ENCODE assay signal across 11 cellular contexts in genomic region chr6:47669684-47670515, GRCh38. TPM values are rescaled to one million over a fixed set of nuclear protein-coding genes. Genes with fewer than 3 reads are reported as not detected.
DNase-seq lines count a peak whose midpoint lies in the region; ATAC-seq and TF ChIP-seq lines count a peak whose summit lies in the region.
"Had no signal": no experiment of that assay in that cellular context is flagged by ENCODE, and none has a peak within 500 bp of the region (broad histone marks: within the 10 kb centered on the region; RNA-seq: fewer than 3 reads in every experiment).

No MANE protein-coding gene starts in this region.

- H3K27me3 Mint-ChIP-seq in progenitor cell of endocrine pancreas = no peaks in the 10 kb centered on the region

- no peaks in the 10 kb centered on the region for H3K36me3 Mint-ChIP-seq in progenitor cell of endocrine pancreas (ENCODE audit: insufficient read depth)

- no peaks in the 10 kb centered on the region for H3K27me3 ChIP-seq in heart right ventricle
- H3K27me3 ChIP-seq: adrenal gland had no signal

- H3K4me1 Mint-ChIP-seq in progenitor cell of endocrine pancreas (ENCODE audit: low read depth) = peaks cover 23% of the 10 kb centered on the region

- peak overlapping the region; percentile 57 for H3K4me3 Mint-ChIP-seq in progenitor cell of endocrine pancreas (ENCODE audit: low read depth)

- H3K36me3 ChIP-seq in heart right ventricle = no peaks in the 10 kb centered on the region
- H3K36me3 ChIP-seq: adrenal gland had no signal

- 24 to 32% methylated on average over 6 of the region's 6 CpGs for WGBS in heart right ventricle, 2 donors

- no peak for TF ChIP-seq CTCF in epithelial cell of proximal tubule (conservative IDR thresholded peaks at IDR 0.05; ENCODE audit: low read depth, low read length)
- no peak for TF ChIP-seq CTCF in progenitor cell of endocrine pancreas (IDR thresholded peaks at IDR 0.05; ENCODE audit: unreplicated experiment)
- TF ChIP-seq CTCF in heart right ventricle (IDR thresholded peaks at IDR 0.05) = no peak

- peak overlapping the region; percentile 12 for H3K4me3 ChIP-seq in epithelial cell of proximal tubule (ENCODE audit: low read depth, low read length)
- no peak overlapping the region for H3K4me3 ChIP-seq in heart right ventricle
- H3K4me3 ChIP-seq: adrenal gland had no signal

- no peak for ATAC-seq in HG02759 (IDR thresholded peaks at IDR 0.05; ENCODE audit: unreplicated experiment)
- no peak for ATAC-seq in heart right ventricle

- DNase-seq in ELR (ENCODE audit: low read depth) (peak; percentile 3), NCI-H524 treated with DMSO at 0.1 percent for 48 hours (lab: John Stamatoyannopoulos, UW) (peak; percentile 82), epithelial cell of proximal tubule (ENCODE audit: low read depth) (peak; percentile 98), progenitor cell of endocrine pancreas (ENCODE audit: low spot score, unreplicated experiment) (no peak), SHP77 (lab: John Stamatoyannopoulos, UW) (no peak), heart right ventricle (no peak), LoVo (ENCODE audit: low spot score) (no peak)
- DNase-seq: activated CD4-positive, CD25-positive, alpha-beta regulatory T cell treated with anti-CD3 and anti-CD28 coated beads, Interleukin-2, amount 50 U/mL, for 72 hours; adrenal gland; NCI-H2107 had no signal

- no peak overlapping the region for H3K27ac ChIP-seq in heart right ventricle
- H3K27ac ChIP-seq: adrenal gland had no signal

- H3K9me3 ChIP-seq in heart right ventricle = no peaks in the 10 kb centered on the region
- H3K9me3 ChIP-seq: adrenal gland had no signal

- H3K27ac Mint-ChIP-seq in progenitor cell of endocrine pancreas = peak overlapping the region; percentile 86

- intact Hi-C loops in heart right ventricle (cut with DNase I) = no loop called here

- H3K9me3 Mint-ChIP-seq in progenitor cell of endocrine pancreas (ENCODE audit: low read depth) = no peaks in the 10 kb centered on the region

- peaks cover 0 to 11% (median 0%) of the 10 kb centered on the region in 9 donors for H3K4me1 ChIP-seq in heart right ventricle
- H3K4me1 ChIP-seq: adrenal gland had no signal

RNA-seq across cellular contexts. Expression of gene ADGRF4, which starts 28.5 kb away (rescaled TPM):
- total RNA-seq in epithelial cell of proximal tubule = 1.5 and 3.4 TPM in 2 replicates
- total RNA-seq in progenitor cell of endocrine pancreas = 2.6 TPM in 2 replicates
- total RNA-seq in heart right ventricle = under 1 TPM in 4 of 10 donors, not detected in 6; 0.07 to 0.74 (median 0.40) TPM
- under 1 TPM in 1 of 2 donors, not detected in 1; 0.01 TPM for polyA plus RNA-seq in heart right ventricle

Comparison
In these comparisons a context has a peak if more than half of its experiments do, and no peak if none do; other contexts are left out.
1. DNase-seq: peak in ELR (single experiment), NCI-H524 treated with DMSO at 0.1 percent for 48 hours (single experiment) and epithelial cell of proximal tubule (single experiment); none in progenitor cell of endocrine pancreas (single experiment), SHP77 (0 of 2), heart right ventricle (0 of 2) and LoVo (single experiment).